ENCODE assay signal across 2 cellular contexts in the genomic region with DNA sequence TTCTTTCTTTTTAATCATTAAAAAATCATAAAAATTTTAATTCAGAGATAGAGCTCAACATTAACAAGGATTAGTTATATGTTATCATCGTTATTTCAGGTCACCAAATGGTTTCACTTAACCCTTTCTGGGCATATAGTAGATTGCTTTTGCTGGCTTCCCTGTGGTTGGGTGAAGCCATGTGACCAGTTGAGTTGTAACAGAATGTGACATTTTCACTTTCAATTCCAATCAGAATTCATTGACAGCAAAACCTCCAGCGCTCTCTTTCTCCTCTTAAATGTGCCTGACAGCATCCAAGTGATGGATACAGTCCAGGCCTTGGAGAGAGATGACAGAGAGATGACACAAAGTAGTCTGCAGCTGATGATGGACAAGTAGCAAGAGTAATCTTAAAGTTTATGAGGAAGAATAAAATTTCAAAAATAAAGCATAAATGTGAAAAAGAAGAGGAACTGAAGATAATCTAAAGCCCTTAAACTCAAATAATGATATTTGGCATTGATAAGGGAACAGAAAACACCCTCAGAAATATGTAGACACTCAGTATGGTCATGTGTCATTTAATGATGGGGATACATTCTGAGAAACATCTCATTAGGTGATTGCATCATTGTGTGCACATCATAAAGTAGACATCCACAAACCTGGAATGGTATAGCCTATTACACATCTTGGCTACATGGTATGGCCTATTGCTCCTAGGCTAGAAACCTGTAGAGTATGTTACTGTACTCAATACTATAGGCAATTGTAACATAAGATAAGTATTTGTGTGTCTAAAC.
TF ChIP-seq lines count a peak whose summit lies in the region.

No MANE protein-coding gene starts in this region.

TF ChIP-seq in GM12878, 131 proteins besides CTCF, POLR2A, EP300 and RAD21:
- TF ChIP-seq RUNX3 (IDR thresholded peaks at IDR 0.05; ENCODE audit: low read length) (peak; percentile 21; the same call in 1 of the 2 replicates), IKZF2 (IDR thresholded peaks at IDR 0.05) (0 out of 4 replicates have a peak, but pooled peaks have one; percentile 14 to 18), RAD51 (IDR thresholded peaks at IDR 0.05) (peak; percentile 68; the same call in 1 of the 2 replicates)
- TF ChIP-seq, protein P1, sequence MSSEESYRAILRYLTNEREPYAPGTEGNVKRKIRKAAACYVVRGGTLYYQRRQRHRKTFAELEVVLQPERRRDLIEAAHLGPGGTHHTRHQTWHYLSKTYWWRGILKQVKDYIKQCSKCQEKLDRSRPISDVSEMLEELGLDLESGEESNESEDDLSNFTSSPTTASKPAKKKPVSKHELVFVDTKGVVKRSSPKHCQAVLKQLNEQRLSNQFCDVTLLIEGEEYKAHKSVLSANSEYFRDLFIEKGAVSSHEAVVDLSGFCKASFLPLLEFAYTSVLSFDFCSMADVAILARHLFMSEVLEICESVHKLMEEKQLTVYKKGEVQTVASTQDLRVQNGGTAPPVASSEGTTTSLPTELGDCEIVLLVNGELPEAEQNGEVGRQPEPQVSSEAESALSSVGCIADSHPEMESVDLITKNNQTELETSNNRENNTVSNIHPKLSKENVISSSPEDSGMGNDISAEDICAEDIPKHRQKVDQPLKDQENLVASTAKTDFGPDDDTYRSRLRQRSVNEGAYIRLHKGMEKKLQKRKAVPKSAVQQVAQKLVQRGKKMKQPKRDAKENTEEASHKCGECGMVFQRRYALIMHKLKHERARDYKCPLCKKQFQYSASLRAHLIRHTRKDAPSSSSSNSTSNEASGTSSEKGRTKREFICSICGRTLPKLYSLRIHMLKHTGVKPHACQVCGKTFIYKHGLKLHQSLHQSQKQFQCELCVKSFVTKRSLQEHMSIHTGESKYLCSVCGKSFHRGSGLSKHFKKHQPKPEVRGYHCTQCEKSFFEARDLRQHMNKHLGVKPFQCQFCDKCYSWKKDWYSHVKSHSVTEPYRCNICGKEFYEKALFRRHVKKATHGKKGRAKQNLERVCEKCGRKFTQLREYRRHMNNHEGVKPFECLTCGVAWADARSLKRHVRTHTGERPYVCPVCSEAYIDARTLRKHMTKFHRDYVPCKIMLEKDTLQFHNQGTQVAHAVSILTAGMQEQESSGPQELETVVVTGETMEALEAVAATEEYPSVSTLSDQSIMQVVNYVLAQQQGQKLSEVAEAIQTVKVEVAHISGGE (CRISPR knock-in tag; IDR thresholded peaks at IDR 0.05): no peak
- TF ChIP-seq, protein P2, sequence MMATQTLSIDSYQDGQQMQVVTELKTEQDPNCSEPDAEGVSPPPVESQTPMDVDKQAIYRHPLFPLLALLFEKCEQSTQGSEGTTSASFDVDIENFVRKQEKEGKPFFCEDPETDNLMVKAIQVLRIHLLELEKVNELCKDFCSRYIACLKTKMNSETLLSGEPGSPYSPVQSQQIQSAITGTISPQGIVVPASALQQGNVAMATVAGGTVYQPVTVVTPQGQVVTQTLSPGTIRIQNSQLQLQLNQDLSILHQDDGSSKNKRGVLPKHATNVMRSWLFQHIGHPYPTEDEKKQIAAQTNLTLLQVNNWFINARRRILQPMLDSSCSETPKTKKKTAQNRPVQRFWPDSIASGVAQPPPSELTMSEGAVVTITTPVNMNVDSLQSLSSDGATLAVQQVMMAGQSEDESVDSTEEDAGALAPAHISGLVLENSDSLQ (IDR thresholded peaks at IDR 0.05): no peak

TF ChIP-seq in WTC11, 78 proteins besides CTCF, POLR2A, EP300 and RAD21:
- TF ChIP-seq CREM (CRISPR knock-in tag; IDR thresholded peaks at IDR 0.05) (no peak), PRDM15 (CRISPR knock-in tag; IDR thresholded peaks at IDR 0.05) (no peak)
